In the genomic region with DNA sequence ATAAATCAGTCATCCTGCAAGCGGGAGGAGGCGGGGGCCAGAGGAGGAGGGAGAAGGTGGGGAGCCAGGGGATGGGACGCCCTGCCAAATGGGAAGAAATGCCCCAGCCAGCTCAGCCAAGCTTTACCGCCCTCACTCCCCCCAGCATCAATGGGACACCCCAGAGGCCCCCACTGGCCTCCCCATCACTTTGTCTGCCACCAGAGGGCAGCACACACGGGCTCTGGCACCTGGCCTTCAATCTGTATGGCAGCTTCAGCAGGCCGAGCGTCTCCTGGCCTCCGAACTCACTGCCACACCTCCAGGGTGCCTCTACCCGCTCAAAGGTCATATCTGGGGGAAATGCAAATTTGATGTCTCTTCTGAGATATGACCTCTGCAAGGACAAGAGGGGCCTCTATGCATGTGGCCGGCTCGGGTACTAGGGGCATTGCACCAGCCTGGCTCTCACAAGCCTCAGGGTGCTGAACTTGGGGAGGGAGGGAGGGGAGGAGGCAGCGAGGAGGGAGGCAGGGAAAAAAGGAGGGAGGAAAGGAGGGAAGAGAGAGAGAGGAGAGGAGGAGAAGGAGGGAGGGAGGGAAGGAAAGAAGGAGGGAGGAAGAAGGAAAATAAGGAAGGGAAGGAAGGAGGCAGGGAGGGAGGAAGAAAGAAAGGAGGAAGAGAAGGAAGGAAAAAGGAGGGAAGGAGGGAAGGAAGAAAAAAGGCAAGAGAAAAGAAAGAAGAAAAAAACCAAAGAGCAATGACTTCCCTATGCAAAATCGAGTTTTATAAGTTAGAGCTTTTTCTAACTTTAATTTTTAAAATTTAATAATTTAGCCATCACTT, we compare ENCODE assay signal across 8 cellular contexts. TPM values are rescaled to one million over a fixed set of nuclear protein-coding genes. Genes with fewer than 3 reads are reported as not detected.
DNase-seq lines count a peak whose midpoint lies in the region; ATAC-seq and TF ChIP-seq lines count a peak whose summit lies in the region.

No MANE protein-coding gene starts in this region.

- H3K9me3 ChIP-seq in right lobe of liver = no peaks in the 10 kb centered on the region

- TF ChIP-seq POLR2A in right lobe of liver (IDR thresholded peaks at IDR 0.05) = no peak

- H3K27ac ChIP-seq in C4-2B (no peak overlapping the region), right lobe of liver (no peak overlapping the region)

- H3K27me3 ChIP-seq in right lobe of liver = no peaks in the 10 kb centered on the region

- TF ChIP-seq CTCF in C4-2B (conservative IDR thresholded peaks at IDR 0.05) (peak; percentile 90), choroid plexus epithelial cell (conservative IDR thresholded peaks at IDR 0.05; ENCODE audit: low read depth, low read length) (peak; percentile 91), right lobe of liver (IDR thresholded peaks at IDR 0.05) (peak; percentile 46 to 72 (median 70))

- intact Hi-C loops in right lobe of liver (cut with DNase I) = no loop called here

- DNase-seq in NCI-H1930 (lab: John Stamatoyannopoulos, UW) = peak; percentile 18 to 55
- peak; percentile 47 to 52 for DNase-seq in activated CD4-positive, alpha-beta T cell treated with anti-CD3 and anti-CD28 coated beads for 24 hours (ENCODE audit: low read depth in 2 of 2)
- DNase-seq in choroid plexus epithelial cell (ENCODE audit: low read depth) = peak; percentile 64
- peak; percentile 56 to 70 (median 68) for DNase-seq in right lobe of liver
- peak; percentile 44 for DNase-seq in stimulated activated CD8-positive, alpha-beta memory T cell treated with anti-CD3 and anti-CD28 coated beads, Interleukin-12 subunit alpha, Interleukin-12 subunit beta, amount 100 ng/mL, for 4 hours (ENCODE audit: low read depth)

- peak; percentile 58 for ATAC-seq in GM19397 (IDR thresholded peaks at IDR 0.05; ENCODE audit: unreplicated experiment)
- peak; percentile 74 to 88 (median 84) for ATAC-seq in right lobe of liver
- no peak for ATAC-seq in GM18517 (IDR thresholded peaks at IDR 0.05; ENCODE audit: unreplicated experiment)

- no peaks in the 10 kb centered on the region for H3K36me3 ChIP-seq in right lobe of liver

- WGBS in right lobe of liver (ENCODE audit: insufficient coverage, low coverage, low lambda C conversion rate, missing lambda C conversion rate) = 15% methylated on average over 6 of the region's 13 CpGs

- H3K4me3 ChIP-seq in choroid plexus epithelial cell (ENCODE audit: low read depth, low read length) = no peak overlapping the region
- H3K4me3 ChIP-seq in right lobe of liver = no peak overlapping the region

- H3K4me1 ChIP-seq in right lobe of liver = peaks cover 0 to under 1% (median 0%) of the 10 kb centered on the region in 4 donors

RNA-seq across cellular contexts. Expression of a gene that starts 0.7 kb away (rescaled TPM):
- total RNA-seq in right lobe of liver = under 1 TPM in 3 of 6 experiments, not detected in 3; 0.24 to 0.64 (median 0.39) TPM

RNA-seq across cellular contexts. Expression of a gene that starts 33.4 kb away (rescaled TPM):
- total RNA-seq in right lobe of liver = 10 to 100 TPM; 14.2 to 22.8 (median 18.3) TPM

RNA-seq across cellular contexts. Expression of a gene that starts 53.0 kb away (rescaled TPM):
- total RNA-seq in right lobe of liver = 10 to 100 TPM; 18.4 to 30.5 (median 19.8) TPM
